Comparison of ENCODE assay signal across 8 cellular contexts in genomic region chr1:23370270-23370743, GRCh38. TPM values are rescaled to one million over a fixed set of nuclear protein-coding genes. Genes with fewer than 3 reads are reported as not detected.
DNase-seq lines count a peak whose midpoint lies in the region; ATAC-seq, FAIRE-seq and TF ChIP-seq lines count a peak whose summit lies in the region.

No MANE protein-coding gene starts in this region.

- H3K14ac ChIP-seq in trophoblast cell (ENCODE audit: low read length) = peak overlapping the region; percentile 20

- H3K27ac Mint-ChIP-seq in Caco-2 (ENCODE audit: unreplicated experiment) = peak overlapping the region; percentile 85

- H4K12ac ChIP-seq in trophoblast cell (ENCODE audit: low read depth, low read length) = peak overlapping the region; percentile 67

- peak overlapping the region; percentile 6 for H3K4ac ChIP-seq in trophoblast cell (ENCODE audit: low read depth, low read length)

- H3K4me2 ChIP-seq in endothelial cell of umbilical vein (ENCODE audit: insufficient read depth, low read length) (peak overlapping the region; percentile 85), trophoblast cell (ENCODE audit: low read length) (peak overlapping the region; percentile 71)

- H3K9me3 Mint-ChIP-seq in Caco-2 (ENCODE audit: unreplicated experiment) = no peaks in the 10 kb centered on the region

- dilution Hi-C loops in endothelial cell of umbilical vein (cut with MboI; ENCODE audit: extremely low pct_ligation_motif_present, low sequenced_read_pairs) = no loop called here

- H4K91ac ChIP-seq in trophoblast cell (ENCODE audit: low read depth, low read length) = peak overlapping the region; percentile 84

- H4K8ac ChIP-seq in trophoblast cell (ENCODE audit: low read depth, low read length) = peak overlapping the region; percentile 59

- no peak for ATAC-seq in GM18861 (IDR thresholded peaks at IDR 0.05; ENCODE audit: unreplicated experiment)
- ATAC-seq in HG02623 (IDR thresholded peaks at IDR 0.05; ENCODE audit: unreplicated experiment) = no peak

- H2BK120ac ChIP-seq in trophoblast cell (ENCODE audit: insufficient read depth, low read length, poor library complexity) = peak overlapping the region; percentile 90

- peak overlapping the region; percentile 81 for H2BK5ac ChIP-seq in trophoblast cell (ENCODE audit: low read depth, low read length, poor library complexity)

- H2BK12ac ChIP-seq in trophoblast cell (ENCODE audit: low read length) = peak overlapping the region; percentile 76

- H3K9ac ChIP-seq in endothelial cell of umbilical vein (replicated peaks; ENCODE audit: extremely low read depth, insufficient read depth, low read length) (peak overlapping the region; percentile 82), trophoblast cell (ENCODE audit: low read length) (no peak overlapping the region)

- H3K27me3 Mint-ChIP-seq in Caco-2 (ENCODE audit: insufficient read depth, unreplicated experiment) = no peaks in the 10 kb centered on the region

- CTCF ChIA-PET in Caco-2 (lab: Charles Lee) (interaction anchor here (0.9 kb wide), 1 partner anchor 169 kb away, joined by 6 read pairs; no protein-coding TSS in a partner anchor), RWPE1 (lab: Yijun Ruan, JAX) (interaction anchor here (0.7 to 1.5 kb wide), 2 partner anchors 33 to 47 kb away, joined by 5 to 6 read pairs; no protein-coding TSS in a partner anchor), endothelial cell of umbilical vein (lab: Charles Lee) (interaction anchor here (0.7 to 2.9 kb wide), 6 partner anchors 15 to 127 kb away, joined by 3 to 30 read pairs (median 4); partner anchors contain the start of genes ASAP3 and HNRNPR)

- H3K9me3 ChIP-seq in Caco-2 (no peaks in the 10 kb centered on the region), endothelial cell of umbilical vein (replicated peaks; ENCODE audit: control insufficient read depth, insufficient read depth, low read length) (no peaks in the 10 kb centered on the region), trophoblast cell (ENCODE audit: insufficient read depth, low read depth, low read length) (no peaks in the 10 kb centered on the region)

- H3K36me3 Mint-ChIP-seq in Caco-2 (ENCODE audit: insufficient read depth, unreplicated experiment) = peaks cover 18% of the 10 kb centered on the region

- H2AK5ac ChIP-seq in trophoblast cell (ENCODE audit: low read length) = peak overlapping the region; percentile 3

- H3K27ac ChIP-seq in RWPE1 (peak overlapping the region; percentile 77), endothelial cell of umbilical vein (ENCODE audit: insufficient read depth, low read depth, low read length) (peak overlapping the region; percentile 82), trophoblast cell (ENCODE audit: low read depth, low read length) (peak overlapping the region; percentile 93)

- H4K20me1 ChIP-seq in endothelial cell of umbilical vein (replicated peaks; ENCODE audit: control insufficient read depth, extremely low read depth, insufficient read depth, low read length) = no peaks in the 10 kb centered on the region

- H3K9me1 ChIP-seq in endothelial cell of umbilical vein (replicated peaks; ENCODE audit: control insufficient read depth, extremely low read depth, insufficient read depth, low read length) = no peaks in the 10 kb centered on the region

- WGBS in trophoblast cell (ENCODE audit: extremely low coverage, insufficient coverage, insufficient read length) = no CpG with 5 or more reads among the region's 6 CpGs

- intact Hi-C loops in Caco-2 (cut with micrococcal nuclease; ENCODE audit: unreplicated experiment) (no loop called here), endothelial cell of umbilical vein (cut with micrococcal nuclease) (no loop called here)

- TF ChIP-seq CTCF in Caco-2 (IDR thresholded peaks at IDR 0.05; ENCODE audit: insufficient read depth in 1 of 2, low read depth in 1 of 2, low read length in 1 of 2, severe bottlenecking in 1 of 2, unreplicated experiment in 1 of 2) (no peak), RWPE1 (conservative IDR thresholded peaks at IDR 0.05; ENCODE audit: low read depth) (no peak), endothelial cell of umbilical vein (IDR thresholded peaks at IDR 0.05; ENCODE audit: extremely low read depth in 1 of 2, insufficient read depth in 1 of 2, low read depth in 1 of 2, low read length in 2 of 2) (no peak)

- DNase-seq in Caco-2 = no peak
- no peak for DNase-seq in RWPE1 (ENCODE audit: low spot score)
- DNase-seq in endothelial cell of umbilical vein (ENCODE audit: low read depth, low spot score) = peak; percentile 36
- DNase-seq in trophoblast cell = no peak
- no peak for DNase-seq in erythroblast (lab: John Stamatoyannopoulos, UW)
- DNase-seq in NAMALWA (ENCODE audit: low spot score) = no peak

- H3K4me1 Mint-ChIP-seq in Caco-2 (ENCODE audit: low read depth, unreplicated experiment) = peaks cover 17% of the 10 kb centered on the region

- H2AFZ ChIP-seq in endothelial cell of umbilical vein (ENCODE audit: low read depth, low read length) = no peak overlapping the region
- no peak overlapping the region for H2AFZ ChIP-seq in trophoblast cell (ENCODE audit: insufficient read depth, low read length, poor library complexity)

- peaks cover 22% of the 10 kb centered on the region for H3K4me1 ChIP-seq in Caco-2
- peaks cover 32% of the 10 kb centered on the region for H3K4me1 ChIP-seq in endothelial cell of umbilical vein (ENCODE audit: control insufficient read depth, extremely low read depth, insufficient read depth, low read length)
- H3K4me1 ChIP-seq in trophoblast cell (ENCODE audit: control insufficient read depth in 1 of 2, insufficient read depth in 2 of 2, low read length in 2 of 2) = peaks cover 11 to 22% of the 10 kb centered on the region in 2 experiments

- BruUV-seq in Caco-2 (replicated peaks; lab: Mats Ljungman, UMichigan) (no TSS peak), endothelial cell of umbilical vein (replicated peaks; lab: Mats Ljungman, UMichigan) (no TSS peak)

- FAIRE-seq in endothelial cell of umbilical vein (lab: Jason Lieb, UNC) = no peak

- no peak overlapping the region for H3K18ac ChIP-seq in trophoblast cell (ENCODE audit: low read length)

- H3K27me3 ChIP-seq in Caco-2 (replicated peaks; ENCODE audit: control insufficient read depth, insufficient read depth, low read length) (no peaks in the 10 kb centered on the region), endothelial cell of umbilical vein (ENCODE audit: control insufficient read depth in 2 of 2, insufficient read depth in 2 of 2, low read length in 2 of 2) (no peaks in the 10 kb centered on the region), trophoblast cell (ENCODE audit: insufficient read depth, low read length) (no peaks in the 10 kb centered on the region)

- TF ChIP-seq POLR2A in endothelial cell of umbilical vein (IDR thresholded peaks at IDR 0.05; ENCODE audit: low read depth, low read length) = no peak
- no peak for TF ChIP-seq POLR2A in erythroblast (IDR thresholded peaks at IDR 0.05; ENCODE audit: low read length)

- H3K4me3 Mint-ChIP-seq in Caco-2 (ENCODE audit: unreplicated experiment) = peak overlapping the region; percentile 80

- H3K79me1 ChIP-seq in trophoblast cell (ENCODE audit: low read length) = peaks cover 30% of the 10 kb centered on the region

- POLR2A ChIA-PET in Caco-2 (lab: Charles Lee) (interaction anchor here (0.7 to 1.0 kb wide), 2 partner anchors 26 kb away, joined by 3 to 12 read pairs; partner anchors contain the start of gene HNRNPR), RWPE1 (lab: Yijun Ruan, JAX; ENCODE audit: low non-redundant PET) (interaction anchor here (0.7 kb wide), 1 partner anchor 1577 kb away, joined by 7 read pairs; no protein-coding TSS in a partner anchor), endothelial cell of umbilical vein (lab: Charles Lee) (interaction anchor here (0.6 to 1.2 kb wide), 3 partner anchors 20 to 114 kb away, joined by 4 to 7 read pairs (median 4); partner anchors contain the start of genes ASAP3 and HNRNPR)

- no peak overlapping the region for H3K23ac ChIP-seq in trophoblast cell (ENCODE audit: low read length)

- H3K36me3 ChIP-seq in Caco-2 (ENCODE audit: control insufficient read depth, insufficient read depth, low read length) (no peaks in the 10 kb centered on the region), endothelial cell of umbilical vein (ENCODE audit: control insufficient read depth in 2 of 2, extremely low read depth in 1 of 2, insufficient read depth in 2 of 2, low read length in 2 of 2) (peaks cover 2 to 4% of the 10 kb centered on the region in 2 experiments), trophoblast cell (ENCODE audit: control insufficient read depth in 1 of 2, insufficient read depth in 2 of 2, low read length in 2 of 2) (peaks cover 2 to 4% of the 10 kb centered on the region in 2 experiments)

- peaks cover 8% of the 10 kb centered on the region for H3K79me2 ChIP-seq in endothelial cell of umbilical vein (ENCODE audit: control insufficient read depth, insufficient read depth, low read length)
- H3K79me2 ChIP-seq in trophoblast cell (ENCODE audit: control insufficient read depth, insufficient read depth, low read length, poor library complexity) = peaks cover 15% of the 10 kb centered on the region

- H3K4me3 ChIP-seq in Caco-2 (ENCODE audit: low read depth, low read length) = peak overlapping the region; percentile 73
- peak overlapping the region in 2 of 3 experiments; percentile 70 to 93 for H3K4me3 ChIP-seq in endothelial cell of umbilical vein (replicated peaks in 1 of 3; ENCODE audit: insufficient read depth in 1 of 3, low read depth in 1 of 3, low read length in 3 of 3)
- no peak overlapping the region for H3K4me3 ChIP-seq in trophoblast cell (ENCODE audit: low read depth, low read length)

RNA-seq across cellular contexts. Expression of gene ZNF436, which starts 0.7 kb away (rescaled TPM):
- total RNA-seq in Caco-2 (2022) = 6.0 and 6.1 TPM in 2 replicates
- total RNA-seq in endothelial cell of umbilical vein = 12.5 and 14.0 TPM in 2 replicates
- 5.7 and 6.5 TPM in 2 replicates for polyA plus RNA-seq in endothelial cell of umbilical vein
- 5.6 and 5.7 TPM in 2 replicates for polyA plus RNA-seq in endothelial cell of umbilical vein (2011; cell fraction: cytosol; rRNA removed)
- 14.6 and 20.2 TPM in 2 replicates for polyA plus RNA-seq in endothelial cell of umbilical vein (2011; cell fraction: nucleus; rRNA removed)
- 6.7 and 8.1 TPM in 2 replicates for polyA plus RNA-seq in endothelial cell of umbilical vein (2012)
- 15.5 and 17.6 TPM in 2 replicates for polyA minus RNA-seq in endothelial cell of umbilical vein
- 4.8 TPM for polyA minus RNA-seq in endothelial cell of umbilical vein (2011; cell fraction: cytosol; rRNA and poly(A)+ RNA removed)
- 11.1 and 18.8 TPM in 2 replicates for polyA minus RNA-seq in endothelial cell of umbilical vein (2011; cell fraction: nucleus; rRNA and poly(A)+ RNA removed)
- 11.8 and 11.9 TPM in 2 replicates for polyA plus RNA-seq in trophoblast cell (2013)

RNA-seq across cellular contexts. Expression of gene HNRNPR, which starts 26.2 kb away (rescaled TPM):
- 169 and 183 TPM in 2 replicates for total RNA-seq in Caco-2 (2022)
- total RNA-seq in endothelial cell of umbilical vein = 165 and 171 TPM in 2 replicates
- 67.6 and 111 TPM in 2 replicates for polyA plus RNA-seq in endothelial cell of umbilical vein
- polyA plus RNA-seq in endothelial cell of umbilical vein (2011; cell fraction: cytosol; rRNA removed) = 112 and 114 TPM in 2 replicates
- polyA plus RNA-seq in endothelial cell of umbilical vein (2011; cell fraction: nucleus; rRNA removed) = 62.0 and 118 TPM in 2 replicates
- 120 and 179 TPM in 2 replicates for polyA plus RNA-seq in endothelial cell of umbilical vein (2012)
- polyA minus RNA-seq in endothelial cell of umbilical vein = 137 and 153 TPM in 2 replicates
- polyA minus RNA-seq in endothelial cell of umbilical vein (2011; cell fraction: cytosol; rRNA and poly(A)+ RNA removed) = 92.5 TPM
- 84.0 and 91.4 TPM in 2 replicates for polyA minus RNA-seq in endothelial cell of umbilical vein (2011; cell fraction: nucleus; rRNA and poly(A)+ RNA removed)
- 169 and 175 TPM in 2 replicates for polyA plus RNA-seq in trophoblast cell (2013)

RNA-seq across cellular contexts. Expression of gene TCEA3, which starts 54.2 kb away (rescaled TPM):
- 14.6 and 15.8 TPM in 2 replicates for total RNA-seq in Caco-2 (2022)
- 3.4 and 3.7 TPM in 2 replicates for total RNA-seq in endothelial cell of umbilical vein
- 0.75 and 1.5 TPM in 2 replicates for polyA plus RNA-seq in endothelial cell of umbilical vein
- 1.7 and 2.2 TPM in 2 replicates for polyA plus RNA-seq in endothelial cell of umbilical vein (2011; cell fraction: cytosol; rRNA removed)
- polyA plus RNA-seq in endothelial cell of umbilical vein (2011; cell fraction: nucleus; rRNA removed) = 2.5 and 3.0 TPM in 2 replicates
- 2.7 and 4.1 TPM in 2 replicates for polyA plus RNA-seq in endothelial cell of umbilical vein (2012)
- 0.62 and 1.6 TPM in 2 replicates for polyA minus RNA-seq in endothelial cell of umbilical vein
- polyA minus RNA-seq in endothelial cell of umbilical vein (2011; cell fraction: cytosol; rRNA and poly(A)+ RNA removed) = 1.8 TPM
- polyA minus RNA-seq in endothelial cell of umbilical vein (2011; cell fraction: nucleus; rRNA and poly(A)+ RNA removed) = 0.87 and 0.96 TPM in 2 replicates
- 0.56 and 0.59 TPM in 2 replicates for polyA plus RNA-seq in trophoblast cell (2013)
